In the genomic region with DNA sequence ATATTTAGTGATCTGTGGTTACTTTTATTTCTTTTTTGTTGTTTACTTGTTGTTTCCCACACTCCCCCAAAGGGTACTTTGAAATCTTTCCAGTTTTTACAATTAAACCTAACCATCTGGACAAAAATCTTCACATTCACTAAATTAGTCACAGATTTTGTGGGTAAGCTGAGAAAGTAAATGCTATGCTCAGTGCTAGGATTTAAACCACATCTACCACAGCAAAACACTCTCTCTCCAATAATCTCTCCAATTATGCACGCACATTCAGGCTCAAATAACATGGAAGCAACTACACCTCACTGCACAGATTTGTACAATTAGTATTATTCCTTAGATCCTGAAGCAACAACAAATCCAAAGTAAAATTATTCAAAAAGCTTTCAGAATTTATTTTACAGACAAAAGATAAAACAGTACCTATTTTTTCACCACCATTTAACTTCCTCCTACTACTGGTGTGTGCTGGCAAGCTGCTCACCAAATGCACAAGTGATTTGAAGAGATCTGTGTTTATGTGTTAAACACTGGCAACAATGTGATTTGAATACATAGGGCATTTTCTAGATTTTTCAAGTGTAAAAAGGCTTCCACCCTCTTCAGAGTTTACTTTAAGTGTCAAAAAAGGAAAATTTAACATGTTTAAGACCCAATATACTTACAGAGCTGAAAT, we compare ENCODE assay signal across 12 cellular contexts. TPM values are rescaled to one million over a fixed set of nuclear protein-coding genes. Genes with fewer than 3 reads are reported as not detected.
DNase-seq lines count a peak whose midpoint lies in the region; ATAC-seq and TF ChIP-seq lines count a peak whose summit lies in the region.
"Had no signal": no experiment of that assay in that cellular context is flagged by ENCODE, and none has a peak within 500 bp of the region (broad histone marks: within the 10 kb centered on the region; RNA-seq: fewer than 3 reads in every experiment).

No MANE protein-coding gene starts in this region.

- no peaks in the 10 kb centered on the region; the same call in 2 of the 3 replicates for H3K9me3 Mint-ChIP-seq in GM23338
- peaks cover 0 to 2% (median 0%) of the 10 kb centered on the region in 7 donors for H3K9me3 Mint-ChIP-seq in CD14-positive monocyte

- no peak for TF ChIP-seq CTCF in GM23338 (conservative IDR thresholded peaks at IDR 0.05; ENCODE audit: low read depth in 2 of 2)
- no peak for TF ChIP-seq CTCF in Panc1 (IDR thresholded peaks at IDR 0.05)
- no peak for TF ChIP-seq CTCF in CD14-positive monocyte (IDR thresholded peaks at IDR 0.05)

- H3K36me3 ChIP-seq in GM23338 (ENCODE audit: insufficient read depth) (no peaks in the 10 kb centered on the region), Panc1 (ENCODE audit: control insufficient read depth, insufficient read depth, low read length) (no peaks in the 10 kb centered on the region), muscle layer of colon (ENCODE audit: insufficient read depth, low read length) (no peaks in the 10 kb centered on the region)

- H3K9me3 ChIP-seq in Panc1 (ENCODE audit: control insufficient read depth, insufficient read depth, low read depth, low read length) (no peaks in the 10 kb centered on the region), muscle layer of colon (ENCODE audit: low read length) (no peaks in the 10 kb centered on the region)

- DNase-seq in GM23338 (ENCODE audit: low spot score) (no peak), Panc1 (ENCODE audit: low read depth, low spot score) (no peak), CD14-positive monocyte (ENCODE audit: low spot score) (no peak), SK-N-DZ (ENCODE audit: low spot score) (no peak)
- no peak for DNase-seq in activated CD4-positive, CD25-positive, alpha-beta regulatory T cell treated with anti-CD3 and anti-CD28 coated beads, Interleukin-2, amount 50 U/mL, for 72 hours
- DNase-seq: dermis blood vessel endothelial cell; MM.1S; NK-92 treated with Interleukin-12 subunit alpha and Interleukin-12 subunit beta, amount 100 ng/mL, for 24 hours had no signal

- H4K20me1 ChIP-seq in GM23338 (replicated peaks; ENCODE audit: insufficient read depth), result no peaks in the 10 kb centered on the region; the same call in 1 of the 2 replicates

- CTCF ChIA-PET in Panc1 (lab: Charles Lee), result no interaction called here

- H3K27me3 Mint-ChIP-seq in GM23338 (ENCODE audit: insufficient read depth, low read depth, poor library complexity) (no peaks in the 10 kb centered on the region), CD14-positive monocyte (ENCODE audit: low read depth in 3 of 3) (peaks cover under 1 to 5% (median 3%) of the 10 kb centered on the region in 3 donors)

- no peak for TF ChIP-seq POLR2A in GM18505 (IDR thresholded peaks at IDR 0.05; ENCODE audit: borderline replicate concordance, extremely low read depth, insufficient read depth, insufficient read length)

- peaks cover 73% of the 10 kb centered on the region for H3K4me1 Mint-ChIP-seq in GM23338
- no peaks in the 10 kb centered on the region for H3K4me1 Mint-ChIP-seq in CD14-positive monocyte
- H3K4me1 Mint-ChIP-seq: activated T-helper 17 cell treated with anti-CD3 and anti-CD28 coated beads, Interleukin-2, amount 50 U/mL, for 72 hours had no signal

- H3K27me3 ChIP-seq in GM23338 (ENCODE audit: insufficient read depth) (no peaks in the 10 kb centered on the region), Panc1 (ENCODE audit: control insufficient read depth, insufficient read depth, low read length) (no peaks in the 10 kb centered on the region), muscle layer of colon (ENCODE audit: control insufficient read depth in 1 of 2, insufficient read depth in 2 of 2, low read length in 2 of 2) (no peaks in the 10 kb centered on the region)

- intact Hi-C loops in Panc1 (cut with micrococcal nuclease; ENCODE audit: unreplicated experiment) (no loop called here), CD14-positive monocyte (cut with micrococcal nuclease) (no loop called here)

- BruUV-seq in Panc1 (replicated peaks; lab: Mats Ljungman, UMichigan), result no TSS peak

- peaks cover 11% of the 10 kb centered on the region for H3K36me3 Mint-ChIP-seq in GM23338 (ENCODE audit: low read depth)
- H3K36me3 Mint-ChIP-seq in CD14-positive monocyte, result no peaks in the 10 kb centered on the region

- H3K27ac Mint-ChIP-seq in GM23338 (peak overlapping the region; percentile 72; the same call in 1 of the 2 replicates), CD14-positive monocyte (no peak overlapping the region)
- H3K27ac Mint-ChIP-seq: activated T-helper 17 cell treated with anti-CD3 and anti-CD28 coated beads, Interleukin-2, amount 50 U/mL, for 72 hours had no signal

- in situ Hi-C loops in Panc1 (cut with HindIII; ENCODE audit: low pct_unique_long_range_greater_than_20kb, low sequenced_read_pairs), result no loop called here

- H3K27ac ChIP-seq in GM23338 (ENCODE audit: low read depth) (no peak overlapping the region), Panc1 (ENCODE audit: low read length) (peak overlapping the region; percentile 85), muscle layer of colon (ENCODE audit: low read depth, low read length) (peak overlapping the region; percentile 54)

- H3K9me2 ChIP-seq in GM23338 (ENCODE audit: insufficient read depth), result peaks cover 13% of the 10 kb centered on the region

- peaks cover 45% of the 10 kb centered on the region for H3K4me1 ChIP-seq in GM23338 (ENCODE audit: insufficient read depth)
- H3K4me1 ChIP-seq in Panc1 (ENCODE audit: control insufficient read depth, insufficient read depth, low read length), result peaks cover 81% of the 10 kb centered on the region
- H3K4me1 ChIP-seq in muscle layer of colon (ENCODE audit: insufficient read depth, low read length), result peaks cover 42% of the 10 kb centered on the region

- H3K4me2 ChIP-seq in GM23338, result peak overlapping the region; percentile 28; the same call in 1 of the 2 replicates

- no peak overlapping the region for H2AFZ ChIP-seq in GM23338

- H3K79me2 ChIP-seq in GM23338 (replicated peaks; ENCODE audit: insufficient read depth), result peaks cover 100% of the 10 kb centered on the region

- no peak overlapping the region for H3K9ac ChIP-seq in muscle layer of colon (ENCODE audit: low read length)

- H3K4me3 ChIP-seq in GM23338 (no peak overlapping the region), Panc1 (ENCODE audit: low read depth in 2 of 2, low read length in 2 of 2) (no peak overlapping the region), muscle layer of colon (ENCODE audit: low read depth in 1 of 2, low read length in 2 of 2) (no peak overlapping the region)

- ATAC-seq in GM18505 (IDR thresholded peaks at IDR 0.05; ENCODE audit: unreplicated experiment), result peak; percentile 50
- ATAC-seq in GM23338, result no peak
- no peak for ATAC-seq in Panc1
- ATAC-seq in GM18517 (IDR thresholded peaks at IDR 0.05; ENCODE audit: unreplicated experiment), result no peak
- ATAC-seq: activated T-helper 17 cell treated with anti-CD3 and anti-CD28 coated beads, Interleukin-2, amount 50 U/mL, for 72 hours had no signal

- H3F3A ChIP-seq in GM23338 (replicated peaks; ENCODE audit: low read depth), result no peaks in the 10 kb centered on the region

- POLR2A ChIA-PET in Panc1 (lab: Charles Lee), result interaction anchor here (0.6 to 0.7 kb wide), 2 partner anchors 437 to 813 kb away, joined by 3 read pairs; no protein-coding TSS in a partner anchor

- H3K4me3 Mint-ChIP-seq in GM23338, result no peak overlapping the region
- no peak overlapping the region for H3K4me3 Mint-ChIP-seq in CD14-positive monocyte
- H3K4me3 Mint-ChIP-seq: activated T-helper 17 cell treated with anti-CD3 and anti-CD28 coated beads, Interleukin-2, amount 50 U/mL, for 72 hours had no signal

TF ChIP-seq in GM23338, 12 proteins besides CTCF, POLR2A, EP300 and RAD21 (continues in another document):
- TF ChIP-seq, protein P1, sequence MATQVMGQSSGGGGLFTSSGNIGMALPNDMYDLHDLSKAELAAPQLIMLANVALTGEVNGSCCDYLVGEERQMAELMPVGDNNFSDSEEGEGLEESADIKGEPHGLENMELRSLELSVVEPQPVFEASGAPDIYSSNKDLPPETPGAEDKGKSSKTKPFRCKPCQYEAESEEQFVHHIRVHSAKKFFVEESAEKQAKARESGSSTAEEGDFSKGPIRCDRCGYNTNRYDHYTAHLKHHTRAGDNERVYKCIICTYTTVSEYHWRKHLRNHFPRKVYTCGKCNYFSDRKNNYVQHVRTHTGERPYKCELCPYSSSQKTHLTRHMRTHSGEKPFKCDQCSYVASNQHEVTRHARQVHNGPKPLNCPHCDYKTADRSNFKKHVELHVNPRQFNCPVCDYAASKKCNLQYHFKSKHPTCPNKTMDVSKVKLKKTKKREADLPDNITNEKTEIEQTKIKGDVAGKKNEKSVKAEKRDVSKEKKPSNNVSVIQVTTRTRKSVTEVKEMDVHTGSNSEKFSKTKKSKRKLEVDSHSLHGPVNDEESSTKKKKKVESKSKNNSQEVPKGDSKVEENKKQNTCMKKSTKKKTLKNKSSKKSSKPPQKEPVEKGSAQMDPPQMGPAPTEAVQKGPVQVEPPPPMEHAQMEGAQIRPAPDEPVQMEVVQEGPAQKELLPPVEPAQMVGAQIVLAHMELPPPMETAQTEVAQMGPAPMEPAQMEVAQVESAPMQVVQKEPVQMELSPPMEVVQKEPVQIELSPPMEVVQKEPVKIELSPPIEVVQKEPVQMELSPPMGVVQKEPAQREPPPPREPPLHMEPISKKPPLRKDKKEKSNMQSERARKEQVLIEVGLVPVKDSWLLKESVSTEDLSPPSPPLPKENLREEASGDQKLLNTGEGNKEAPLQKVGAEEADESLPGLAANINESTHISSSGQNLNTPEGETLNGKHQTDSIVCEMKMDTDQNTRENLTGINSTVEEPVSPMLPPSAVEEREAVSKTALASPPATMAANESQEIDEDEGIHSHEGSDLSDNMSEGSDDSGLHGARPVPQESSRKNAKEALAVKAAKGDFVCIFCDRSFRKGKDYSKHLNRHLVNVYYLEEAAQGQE (IDR thresholded peaks at IDR 0.05; ENCODE audit: unreplicated experiment), result no peak
- TF ChIP-seq STAT1 (IDR thresholded peaks at IDR 0.05; ENCODE audit: unreplicated experiment) (no peak), NANOG (IDR thresholded peaks at IDR 0.05; ENCODE audit: borderline replicate concordance) (no peak), POLR2AphosphoS5 (IDR thresholded peaks at IDR 0.05; ENCODE audit: low read depth) (no peak)

RNA-seq across cellular contexts. Expression of a gene that starts 16.6 kb away (rescaled TPM):
- total RNA-seq in GM23338 (2014; rRNA removed; shearing (Covaris generic)), result 39.7 and 42.4 TPM in 2 replicates
- 20.0 and 20.5 TPM in 2 replicates for polyA plus RNA-seq in GM23338 (2016; fragmentation: Nextera tagmentation; extraction: Ambion mirVana)
- 37.5 TPM for total RNA-seq in Panc1 (2021; ENCODE audit: unreplicated experiment)
- polyA plus RNA-seq in Panc1 (2012; ENCODE audit: insufficient read length), result 22.8 TPM
- not detected for polyA plus RNA-seq in CD14-positive monocyte
- 13.7 and 15.4 TPM in 2 replicates for polyA plus RNA-seq in SK-N-DZ (2014; cell fraction: cytosol; rRNA removed)
- polyA plus RNA-seq in SK-N-DZ (2014; cell fraction: nucleus; rRNA removed), result 19.6 and 20.5 TPM in 2 replicates
- total RNA-seq: activated T-helper 17 cell treated with anti-CD3 and anti-CD28 coated beads, Interleukin-2, amount 50 U/mL, for 72 hours had no signal
